ENCODE assay signal across 15 cellular contexts in the genomic region with DNA sequence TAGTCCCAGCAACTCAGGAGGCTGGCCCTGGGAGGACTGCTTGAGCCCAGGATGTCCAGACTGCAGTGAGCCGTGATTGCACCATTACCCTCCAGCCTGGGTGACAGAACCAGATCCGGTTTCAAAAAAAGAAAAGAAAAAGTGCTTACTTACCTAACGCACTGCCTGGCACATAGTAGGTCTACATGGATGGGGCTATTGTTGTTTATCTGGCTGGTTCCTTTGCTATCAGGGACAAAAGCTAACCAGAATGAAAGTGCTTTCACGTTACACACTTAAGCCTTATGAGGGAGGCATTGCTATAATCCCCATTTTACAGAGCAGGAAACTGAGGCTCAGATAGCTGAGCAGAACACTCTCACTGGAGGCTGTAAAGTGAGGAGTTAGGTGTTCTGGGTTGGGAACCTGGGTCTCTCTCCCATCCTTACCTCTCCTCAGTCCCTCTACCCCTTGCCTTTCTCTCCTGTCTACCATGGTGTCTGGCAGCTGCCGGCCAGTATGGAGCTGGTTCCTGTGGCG. TPM values are rescaled to one million over a fixed set of nuclear protein-coding genes. Genes with fewer than 3 reads are reported as not detected.
A peak's percentile ranks its signal among the peaks of the same experiment; 100 is the strongest.
DNase-seq lines count a peak whose midpoint lies in the region; ATAC-seq, FAIRE-seq and TF ChIP-seq lines count a peak whose summit lies in the region.
"Had no signal": no experiment of that assay in that cellular context is flagged by ENCODE, and none has a peak within 500 bp of the region (broad histone marks: within the 10 kb centered on the region; RNA-seq: fewer than 3 reads in every experiment).

No MANE protein-coding gene starts in this region.

- H3K9me3 ChIP-seq in Loucy (ENCODE audit: insufficient read depth, low read depth, low read length) (no peaks in the 10 kb centered on the region), kidney (ENCODE audit: control insufficient read depth in 1 of 2, low read length in 2 of 2) (no peaks in the 10 kb centered on the region)
- H3K9me3 ChIP-seq: breast epithelium had no signal

- H3K9ac ChIP-seq in Loucy (ENCODE audit: low read depth, low read length, poor library complexity, severe bottlenecking) (peak overlapping the region; percentile 41), kidney (ENCODE audit: low read length in 2 of 2) (no peak overlapping the region)

- H3K27me3 Mint-ChIP-seq in activated naive CD8-positive, alpha-beta T cell: no peaks in the 10 kb centered on the region
- H3K27me3 Mint-ChIP-seq in activated naive CD8-positive, alpha-beta T cell treated with anti-CD3 and anti-CD28 coated beads, Interleukin-2, amount 50 U/mL, for 24 hours: no peaks in the 10 kb centered on the region
- peaks cover 2 to 12% (median 5%) of the 10 kb centered on the region in 3 donors for H3K27me3 Mint-ChIP-seq in immature natural killer cell (ENCODE audit: low read depth in 3 of 3)
- H3K27me3 Mint-ChIP-seq: activated naive CD8-positive, alpha-beta T cell treated with anti-CD3 and anti-CD28 coated beads, Interleukin-2, amount 10 ng/mL, durations not matched to agents 7 days and 5 days had no signal

- intact Hi-C loops in kidney (cut with DNase I): no loop called here

- no peaks in the 10 kb centered on the region for H3K27me3 ChIP-seq in Loucy (ENCODE audit: insufficient read depth, low read length, poor library complexity, severe bottlenecking)
- H3K27me3 ChIP-seq: breast epithelium, dorsolateral prefrontal cortex had no signal

- peaks cover 76% of the 10 kb centered on the region for H3K79me2 ChIP-seq in Loucy (ENCODE audit: insufficient read depth, low read length)

- H2AFZ ChIP-seq in Loucy (ENCODE audit: low read length): no peak overlapping the region

- no peaks in the 10 kb centered on the region for H3K9me2 ChIP-seq in Loucy (replicated peaks; ENCODE audit: low read depth, low read length)

- H3K4me3 Mint-ChIP-seq in activated naive CD8-positive, alpha-beta T cell: peak overlapping the region; percentile 35
- H3K4me3 Mint-ChIP-seq in activated naive CD8-positive, alpha-beta T cell treated with anti-CD3 and anti-CD28 coated beads, Interleukin-2, amount 50 U/mL, for 24 hours: no peak overlapping the region
- peak overlapping the region; percentile 5 to 98 (median 50) for H3K4me3 Mint-ChIP-seq in immature natural killer cell
- peak overlapping the region; percentile 98 for H3K4me3 Mint-ChIP-seq in stimulated activated effector memory CD8-positive, alpha-beta T cell treated with anti-CD3 and anti-CD28 coated beads, Interleukin-12 subunit alpha, Interleukin-12 subunit beta, amount 100 ng/mL, for 72 hours

- no peaks in the 10 kb centered on the region for H3K36me3 ChIP-seq in Loucy (ENCODE audit: insufficient read depth, low read length)
- peaks cover 0 to 3% of the 10 kb centered on the region in 2 donors for H3K36me3 ChIP-seq in kidney (ENCODE audit: control insufficient read depth in 1 of 2, insufficient read depth in 2 of 2, low read length in 2 of 2)
- H3K36me3 ChIP-seq: breast epithelium had no signal

- peaks cover 66% of the 10 kb centered on the region for H4K20me1 ChIP-seq in Loucy (ENCODE audit: insufficient read depth, low read length, poor library complexity, severe bottlenecking)

- H3K4me1 Mint-ChIP-seq in activated naive CD8-positive, alpha-beta T cell (ENCODE audit: low read depth): peaks cover 46% of the 10 kb centered on the region
- peaks cover 46% of the 10 kb centered on the region for H3K4me1 Mint-ChIP-seq in activated naive CD8-positive, alpha-beta T cell treated with anti-CD3 and anti-CD28 coated beads, Interleukin-2, amount 50 U/mL, for 24 hours
- H3K4me1 Mint-ChIP-seq in immature natural killer cell: peaks cover 65 to 70% of the 10 kb centered on the region in 2 donors
- peaks cover 67% of the 10 kb centered on the region for H3K4me1 Mint-ChIP-seq in stimulated activated effector memory CD8-positive, alpha-beta T cell treated with anti-CD3 and anti-CD28 coated beads, Interleukin-12 subunit alpha, Interleukin-12 subunit beta, amount 100 ng/mL, for 72 hours

- H3K4me2 ChIP-seq in Loucy (ENCODE audit: low read depth, low read length, poor library complexity, severe bottlenecking): peak overlapping the region; percentile 97

- no peak for ATAC-seq in activated naive CD8-positive, alpha-beta T cell treated with anti-CD3 and anti-CD28 coated beads, Interleukin-2, amount 50 U/mL, for 24 hours
- ATAC-seq in stimulated activated effector memory CD8-positive, alpha-beta T cell treated with anti-CD3 and anti-CD28 coated beads, Interleukin-12 subunit alpha, Interleukin-12 subunit beta, amount 100 ng/mL, for 72 hours: no peak
- ATAC-seq: right cardiac atrium had no signal

- peak overlapping the region; percentile 50 for H3K27ac Mint-ChIP-seq in activated naive CD8-positive, alpha-beta T cell
- H3K27ac Mint-ChIP-seq in activated naive CD8-positive, alpha-beta T cell treated with anti-CD3 and anti-CD28 coated beads, Interleukin-2, amount 50 U/mL, for 24 hours: no peak overlapping the region
- peak overlapping the region; percentile 40 to 90 (median 74) for H3K27ac Mint-ChIP-seq in immature natural killer cell
- H3K27ac Mint-ChIP-seq in stimulated activated effector memory CD8-positive, alpha-beta T cell treated with anti-CD3 and anti-CD28 coated beads, Interleukin-12 subunit alpha, Interleukin-12 subunit beta, amount 100 ng/mL, for 72 hours: peak overlapping the region; percentile 97

- DNase-seq in activated naive CD8-positive, alpha-beta T cell treated with anti-CD3 and anti-CD28 coated beads, Interleukin-2, amount 50 U/mL, for 24 hours: no peak
- DNase-seq in immature natural killer cell (no peak), OCI-M1 (lab: John Stamatoyannopoulos, UW) (no peak), germinal center (ENCODE audit: low spot score) (no peak), kidney (no peak)
- DNase-seq in stimulated activated effector memory CD8-positive, alpha-beta T cell treated with anti-CD3 and anti-CD28 coated beads, Interleukin-12 subunit alpha, Interleukin-12 subunit beta, amount 100 ng/mL, for 72 hours (ENCODE audit: low spot score in 2 of 2): no peak
- DNase-seq: activated naive CD8-positive, alpha-beta T cell treated with anti-CD3 and anti-CD28 coated beads, Interleukin-2, amount 10 ng/mL, durations not matched to agents 7 days and 5 days; dorsolateral prefrontal cortex; NCI-H1092; NCI-H69; right cardiac atrium; SIG-M5 had no signal

- H3K9me3 Mint-ChIP-seq in activated naive CD8-positive, alpha-beta T cell (ENCODE audit: low read depth): no peaks in the 10 kb centered on the region
- H3K9me3 Mint-ChIP-seq in activated naive CD8-positive, alpha-beta T cell treated with anti-CD3 and anti-CD28 coated beads, Interleukin-2, amount 50 U/mL, for 24 hours: no peaks in the 10 kb centered on the region
- H3K9me3 Mint-ChIP-seq in immature natural killer cell: no peaks in the 10 kb centered on the region
- no peaks in the 10 kb centered on the region for H3K9me3 Mint-ChIP-seq in stimulated activated effector memory CD8-positive, alpha-beta T cell treated with anti-CD3 and anti-CD28 coated beads, Interleukin-12 subunit alpha, Interleukin-12 subunit beta, amount 100 ng/mL, for 72 hours
- H3K9me3 Mint-ChIP-seq: activated naive CD8-positive, alpha-beta T cell treated with anti-CD3 and anti-CD28 coated beads, Interleukin-2, amount 10 ng/mL, durations not matched to agents 7 days and 5 days had no signal

- H3K4me3 ChIP-seq in Loucy (ENCODE audit: low read length, poor library complexity, severe bottlenecking) (peak overlapping the region; percentile 55), kidney (ENCODE audit: low read length in 2 of 2) (no peak overlapping the region)

- H3K27ac ChIP-seq in kidney (ENCODE audit: low read depth in 2 of 2, low read length in 2 of 2): no peak overlapping the region
- H3K27ac ChIP-seq: breast epithelium had no signal

- H3K4me1 ChIP-seq in Loucy (ENCODE audit: insufficient read depth, low read length, poor library complexity, severe bottlenecking) (peaks cover 27% of the 10 kb centered on the region), kidney (ENCODE audit: control insufficient read depth in 1 of 2, insufficient read depth in 1 of 2, low read depth in 1 of 2, low read length in 2 of 2) (peaks cover 3 to 32% of the 10 kb centered on the region in 2 donors)
- H3K4me1 ChIP-seq: breast epithelium had no signal

- TF ChIP-seq CTCF in Loucy (conservative IDR thresholded peaks at IDR 0.05; ENCODE audit: low read length): no peak
- TF ChIP-seq CTCF in kidney (IDR thresholded peaks at IDR 0.05; ENCODE audit: borderline replicate concordance, extremely low read depth, insufficient read depth): no peak

- no peak for FAIRE-seq in kidney (lab: Jason Lieb, UNC)

- no peaks in the 10 kb centered on the region for H3K36me3 Mint-ChIP-seq in activated naive CD8-positive, alpha-beta T cell
- peaks cover 4% of the 10 kb centered on the region for H3K36me3 Mint-ChIP-seq in activated naive CD8-positive, alpha-beta T cell treated with anti-CD3 and anti-CD28 coated beads, Interleukin-2, amount 50 U/mL, for 24 hours (ENCODE audit: low read depth)
- no peaks in the 10 kb centered on the region for H3K36me3 Mint-ChIP-seq in immature natural killer cell
- H3K36me3 Mint-ChIP-seq in stimulated activated effector memory CD8-positive, alpha-beta T cell treated with anti-CD3 and anti-CD28 coated beads, Interleukin-12 subunit alpha, Interleukin-12 subunit beta, amount 100 ng/mL, for 72 hours: peaks cover 31% of the 10 kb centered on the region

- no peaks in the 10 kb centered on the region for H3F3A ChIP-seq in Loucy (ENCODE audit: low read depth)

RNA-seq across cellular contexts. Expression of gene DNM2, which starts 2.8 kb away (rescaled TPM):
- 100 to 1,000 TPM in 1 of 3 donors, 10 to 100 TPM in 2; 62.9 to 170 (median 92.7) TPM for polyA plus RNA-seq in immature natural killer cell
- 226 TPM for total RNA-seq in kidney
- polyA plus RNA-seq in kidney (ENCODE audit: insufficient read depth, low read depth, low replicate concordance): 79.0 TPM

RNA-seq across cellular contexts. Expression of gene QTRT1, which starts 19.4 kb away (rescaled TPM):
- 10 to 100 TPM; 25.5 to 48.1 (median 33.7) TPM for polyA plus RNA-seq in immature natural killer cell
- 55.2 TPM for total RNA-seq in kidney
- polyA plus RNA-seq in kidney (ENCODE audit: insufficient read depth, low read depth, low replicate concordance): 77.2 TPM
